ENCODE assay signal across 1 cellular context in the genomic region with DNA sequence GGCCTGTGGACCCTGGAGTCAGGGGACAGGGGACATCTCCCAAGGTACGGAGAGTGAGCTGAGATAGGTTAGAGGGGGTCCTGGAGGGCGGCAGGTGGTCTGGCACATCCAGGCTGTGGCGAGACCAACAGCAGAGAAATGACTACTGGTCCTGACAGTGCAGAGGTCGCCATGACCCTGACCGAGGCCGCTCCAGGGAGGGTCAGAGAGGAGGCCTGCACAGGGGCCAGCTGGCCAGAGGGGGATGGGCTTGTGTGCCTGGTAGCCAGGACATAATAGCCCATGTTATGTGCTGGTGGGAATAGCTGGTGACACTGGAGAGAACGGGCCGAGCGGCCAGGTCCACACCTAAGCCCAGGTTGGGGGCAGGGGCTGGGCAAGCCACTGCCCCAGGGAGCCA.
TF ChIP-seq lines count a peak whose summit lies in the region.

No MANE protein-coding gene starts in this region.

TF ChIP-seq in HepG2, 621 proteins besides CTCF, POLR2A, EP300 and RAD21 (continued from another document):
- TF ChIP-seq RARA (CRISPR knock-in tag; IDR thresholded peaks at IDR 0.05): 0 out of 2 replicates have a peak, but pooled peaks have one; percentile 21
- TF ChIP-seq, protein P1, sequence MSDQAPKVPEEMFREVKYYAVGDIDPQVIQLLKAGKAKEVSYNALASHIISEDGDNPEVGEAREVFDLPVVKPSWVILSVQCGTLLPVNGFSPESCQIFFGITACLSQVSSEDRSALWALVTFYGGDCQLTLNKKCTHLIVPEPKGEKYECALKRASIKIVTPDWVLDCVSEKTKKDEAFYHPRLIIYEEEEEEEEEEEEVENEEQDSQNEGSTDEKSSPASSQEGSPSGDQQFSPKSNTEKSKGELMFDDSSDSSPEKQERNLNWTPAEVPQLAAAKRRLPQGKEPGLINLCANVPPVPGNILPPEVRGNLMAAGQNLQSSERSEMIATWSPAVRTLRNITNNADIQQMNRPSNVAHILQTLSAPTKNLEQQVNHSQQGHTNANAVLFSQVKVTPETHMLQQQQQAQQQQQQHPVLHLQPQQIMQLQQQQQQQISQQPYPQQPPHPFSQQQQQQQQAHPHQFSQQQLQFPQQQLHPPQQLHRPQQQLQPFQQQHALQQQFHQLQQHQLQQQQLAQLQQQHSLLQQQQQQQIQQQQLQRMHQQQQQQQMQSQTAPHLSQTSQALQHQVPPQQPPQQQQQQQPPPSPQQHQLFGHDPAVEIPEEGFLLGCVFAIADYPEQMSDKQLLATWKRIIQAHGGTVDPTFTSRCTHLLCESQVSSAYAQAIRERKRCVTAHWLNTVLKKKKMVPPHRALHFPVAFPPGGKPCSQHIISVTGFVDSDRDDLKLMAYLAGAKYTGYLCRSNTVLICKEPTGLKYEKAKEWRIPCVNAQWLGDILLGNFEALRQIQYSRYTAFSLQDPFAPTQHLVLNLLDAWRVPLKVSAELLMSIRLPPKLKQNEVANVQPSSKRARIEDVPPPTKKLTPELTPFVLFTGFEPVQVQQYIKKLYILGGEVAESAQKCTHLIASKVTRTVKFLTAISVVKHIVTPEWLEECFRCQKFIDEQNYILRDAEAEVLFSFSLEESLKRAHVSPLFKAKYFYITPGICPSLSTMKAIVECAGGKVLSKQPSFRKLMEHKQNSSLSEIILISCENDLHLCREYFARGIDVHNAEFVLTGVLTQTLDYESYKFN (CRISPR knock-in tag; conservative IDR thresholded peaks at IDR 0.05): peak; percentile 45; the same call in 1 of the 2 replicates
- TF ChIP-seq, protein P2, sequence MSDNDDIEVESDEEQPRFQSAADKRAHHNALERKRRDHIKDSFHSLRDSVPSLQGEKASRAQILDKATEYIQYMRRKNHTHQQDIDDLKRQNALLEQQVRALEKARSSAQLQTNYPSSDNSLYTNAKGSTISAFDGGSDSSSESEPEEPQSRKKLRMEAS (IDR thresholded peaks at IDR 0.05): no peak
- TF ChIP-seq, protein P3, sequence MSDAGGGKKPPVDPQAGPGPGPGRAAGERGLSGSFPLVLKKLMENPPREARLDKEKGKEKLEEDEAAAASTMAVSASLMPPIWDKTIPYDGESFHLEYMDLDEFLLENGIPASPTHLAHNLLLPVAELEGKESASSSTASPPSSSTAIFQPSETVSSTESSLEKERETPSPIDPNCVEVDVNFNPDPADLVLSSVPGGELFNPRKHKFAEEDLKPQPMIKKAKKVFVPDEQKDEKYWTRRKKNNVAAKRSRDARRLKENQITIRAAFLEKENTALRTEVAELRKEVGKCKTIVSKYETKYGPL (CRISPR knock-in tag; IDR thresholded peaks at IDR 0.05): no peak
- TF ChIP-seq ZNF136 (CRISPR knock-in tag; IDR thresholded peaks at IDR 0.05; ENCODE audit: low read depth): no peak
- TF ChIP-seq KDM5B (CRISPR knock-in tag; IDR thresholded peaks at IDR 0.05; ENCODE audit: borderline replicate concordance): 0 out of 2 replicates have a peak, but pooled peaks have one; percentile 39
- TF ChIP-seq, protein P4, sequence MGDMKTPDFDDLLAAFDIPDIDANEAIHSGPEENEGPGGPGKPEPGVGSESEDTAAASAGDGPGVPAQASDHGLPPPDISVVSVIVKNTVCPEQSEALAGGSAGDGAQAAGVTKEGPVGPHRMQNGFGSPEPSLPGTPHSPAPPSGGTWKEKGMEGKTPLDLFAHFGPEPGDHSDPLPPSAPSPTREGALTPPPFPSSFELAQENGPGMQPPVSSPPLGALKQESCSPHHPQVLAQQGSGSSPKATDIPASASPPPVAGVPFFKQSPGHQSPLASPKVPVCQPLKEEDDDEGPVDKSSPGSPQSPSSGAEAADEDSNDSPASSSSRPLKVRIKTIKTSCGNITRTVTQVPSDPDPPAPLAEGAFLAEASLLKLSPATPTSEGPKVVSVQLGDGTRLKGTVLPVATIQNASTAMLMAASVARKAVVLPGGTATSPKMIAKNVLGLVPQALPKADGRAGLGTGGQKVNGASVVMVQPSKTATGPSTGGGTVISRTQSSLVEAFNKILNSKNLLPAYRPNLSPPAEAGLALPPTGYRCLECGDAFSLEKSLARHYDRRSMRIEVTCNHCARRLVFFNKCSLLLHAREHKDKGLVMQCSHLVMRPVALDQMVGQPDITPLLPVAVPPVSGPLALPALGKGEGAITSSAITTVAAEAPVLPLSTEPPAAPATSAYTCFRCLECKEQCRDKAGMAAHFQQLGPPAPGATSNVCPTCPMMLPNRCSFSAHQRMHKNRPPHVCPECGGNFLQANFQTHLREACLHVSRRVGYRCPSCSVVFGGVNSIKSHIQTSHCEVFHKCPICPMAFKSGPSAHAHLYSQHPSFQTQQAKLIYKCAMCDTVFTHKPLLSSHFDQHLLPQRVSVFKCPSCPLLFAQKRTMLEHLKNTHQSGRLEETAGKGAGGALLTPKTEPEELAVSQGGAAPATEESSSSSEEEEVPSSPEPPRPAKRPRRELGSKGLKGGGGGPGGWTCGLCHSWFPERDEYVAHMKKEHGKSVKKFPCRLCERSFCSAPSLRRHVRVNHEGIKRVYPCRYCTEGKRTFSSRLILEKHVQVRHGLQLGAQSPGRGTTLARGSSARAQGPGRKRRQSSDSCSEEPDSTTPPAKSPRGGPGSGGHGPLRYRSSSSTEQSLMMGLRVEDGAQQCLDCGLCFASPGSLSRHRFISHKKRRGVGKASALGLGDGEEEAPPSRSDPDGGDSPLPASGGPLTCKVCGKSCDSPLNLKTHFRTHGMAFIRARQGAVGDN (CRISPR knock-in tag; IDR thresholded peaks at IDR 0.05): peak; percentile 58; the same call in 1 of the 2 replicates
- TF ChIP-seq, protein P5, sequence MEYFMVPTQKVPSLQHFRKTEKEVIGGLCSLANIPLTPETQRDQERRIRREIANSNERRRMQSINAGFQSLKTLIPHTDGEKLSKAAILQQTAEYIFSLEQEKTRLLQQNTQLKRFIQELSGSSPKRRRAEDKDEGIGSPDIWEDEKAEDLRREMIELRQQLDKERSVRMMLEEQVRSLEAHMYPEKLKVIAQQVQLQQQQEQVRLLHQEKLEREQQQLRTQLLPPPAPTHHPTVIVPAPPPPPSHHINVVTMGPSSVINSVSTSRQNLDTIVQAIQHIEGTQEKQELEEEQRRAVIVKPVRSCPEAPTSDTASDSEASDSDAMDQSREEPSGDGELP (IDR thresholded peaks at IDR 0.05; ENCODE audit: borderline replicate concordance, low read depth): peak; percentile 49; the same call in 1 of the 2 replicates
- peak; percentile 64; the same call in 1 of the 2 replicates for TF ChIP-seq ESRRA (CRISPR knock-in tag; IDR thresholded peaks at IDR 0.05; ENCODE audit: low read depth)
- no peak for TF ChIP-seq KLF6 (CRISPR knock-in tag; IDR thresholded peaks at IDR 0.05)
- TF ChIP-seq MTA1 (CRISPR knock-in tag; IDR thresholded peaks at IDR 0.05; ENCODE audit: borderline replicate concordance): 0 out of 2 replicates have a peak, but pooled peaks have one; percentile 30
- no peak for TF ChIP-seq ZNF616 (CRISPR knock-in tag; IDR thresholded peaks at IDR 0.05; ENCODE audit: low read depth)
